In genomic region chr7:47600199-47601118, GRCh38 we compare ENCODE assay signal across 9 cellular contexts. TPM values are rescaled to one million over a fixed set of nuclear protein-coding genes. Genes with fewer than 3 reads are reported as not detected.
A peak's percentile ranks its signal among the peaks of the same experiment; 100 is the strongest.
DNase-seq lines count a peak whose midpoint lies in the region; ATAC-seq and TF ChIP-seq lines count a peak whose summit lies in the region.
"Had no signal": no experiment of that assay in that cellular context is flagged by ENCODE, and none has a peak within 500 bp of the region (broad histone marks: within the 10 kb centered on the region; RNA-seq: fewer than 3 reads in every experiment).

No MANE protein-coding gene starts in this region.

- no peak overlapping the region for H3K27ac ChIP-seq in gastroesophageal sphincter

- TF ChIP-seq POLR2A in gastroesophageal sphincter (IDR thresholded peaks at IDR 0.05), result no peak

- H3K36me3 ChIP-seq in gastroesophageal sphincter, result no peaks in the 10 kb centered on the region

- in situ Hi-C loops in ACHN (cut with HindIII; ENCODE audit: low pct_ligation_motif_present, low pct_unique_long_range_greater_than_20kb, low sequenced_read_pairs), result no loop called here

- DNase-seq in ACHN (peak; percentile 92), OCI-M1 (lab: John Stamatoyannopoulos, UW) (peak; percentile 9), glomerular visceral epithelial cell (ENCODE audit: extremely low spot score) (peak; percentile 76), NCI-H2081 treated with DMSO at 0.1 percent for 48 hours (lab: John Stamatoyannopoulos, UW) (no peak), SHP77 treated with DMSO at 0.1 percent for 48 hours (lab: John Stamatoyannopoulos, UW) (no peak)
- DNase-seq: DND-41 had no signal

- peak; percentile 49 for ATAC-seq in GM21737 (IDR thresholded peaks at IDR 0.05; ENCODE audit: unreplicated experiment)
- no peak for ATAC-seq in gastroesophageal sphincter
- ATAC-seq in GM19035 (IDR thresholded peaks at IDR 0.05; ENCODE audit: unreplicated experiment), result no peak

- no peak overlapping the region for H3K4me3 ChIP-seq in gastroesophageal sphincter

- no peaks in the 10 kb centered on the region for H3K27me3 ChIP-seq in gastroesophageal sphincter

- TF ChIP-seq CTCF in gastroesophageal sphincter (IDR thresholded peaks at IDR 0.05), result no peak

- WGBS in gastroesophageal sphincter (ENCODE audit: low coverage in 1 of 2), 2 donors, result 55 to 68% methylated on average over 10 to 15 of the region's 15 CpGs

- H3K4me1 ChIP-seq in gastroesophageal sphincter, result peaks cover 2 to 58% (median 12%) of the 10 kb centered on the region in 3 donors

- H3K9me3 ChIP-seq in gastroesophageal sphincter, result peaks cover 0 to 13% (median 0%) of the 10 kb centered on the region in 3 donors

- TF ChIP-seq EP300 in gastroesophageal sphincter (IDR thresholded peaks at IDR 0.05), result no peak

RNA-seq across cellular contexts. Expression of gene TNS3, which starts 18.5 kb away (rescaled TPM):
- 10 to 100 TPM; 35.0 to 61.3 (median 45.1) TPM for total RNA-seq in gastroesophageal sphincter

Comparison
In these comparisons a context has a peak if more than half of its experiments do, and no peak if none do; other contexts are left out.
1. DNase-seq: peak in ACHN (single experiment), OCI-M1 (single experiment) and glomerular visceral epithelial cell (single experiment); none in NCI-H2081 treated with DMSO at 0.1 percent for 48 hours (single experiment) and SHP77 treated with DMSO at 0.1 percent for 48 hours (single experiment).